ENCODE assay signal across 17 cellular contexts in genomic region chr1:32636793-32637561, GRCh38. TPM values are rescaled to one million over a fixed set of nuclear protein-coding genes. Genes with fewer than 3 reads are reported as not detected.
DNase-seq lines count a peak whose midpoint lies in the region; ATAC-seq, FAIRE-seq and TF ChIP-seq lines count a peak whose summit lies in the region.
"Had no signal": no experiment of that assay in that cellular context is flagged by ENCODE, and none has a peak within 500 bp of the region (broad histone marks: within the 10 kb centered on the region; RNA-seq: fewer than 3 reads in every experiment).

No MANE protein-coding gene starts in this region.

- H3K27me3 Mint-ChIP-seq in activated naive CD8-positive, alpha-beta T cell = no peaks in the 10 kb centered on the region
- no peaks in the 10 kb centered on the region for H3K27me3 Mint-ChIP-seq in activated naive CD8-positive, alpha-beta T cell treated with anti-CD3 and anti-CD28 coated beads, Interleukin-2, amount 50 U/mL, for 24 hours
- no peaks in the 10 kb centered on the region for H3K27me3 Mint-ChIP-seq in astrocyte (ENCODE audit: low read depth, unreplicated experiment)
- H3K27me3 Mint-ChIP-seq: central memory CD8-positive, alpha-beta T cell had no signal

- H3K36me3 Mint-ChIP-seq in activated naive CD8-positive, alpha-beta T cell = peaks cover 7% of the 10 kb centered on the region
- peaks cover 16% of the 10 kb centered on the region for H3K36me3 Mint-ChIP-seq in activated naive CD8-positive, alpha-beta T cell treated with anti-CD3 and anti-CD28 coated beads, Interleukin-2, amount 50 U/mL, for 24 hours (ENCODE audit: low read depth)
- H3K36me3 Mint-ChIP-seq in astrocyte (ENCODE audit: low read depth, unreplicated experiment) = peaks cover 7% of the 10 kb centered on the region
- peaks cover 77% of the 10 kb centered on the region for H3K36me3 Mint-ChIP-seq in stimulated activated effector memory CD8-positive, alpha-beta T cell treated with anti-CD3 and anti-CD28 coated beads, Interleukin-12 subunit alpha, Interleukin-12 subunit beta, amount 100 ng/mL, for 72 hours

- H3K4me2 ChIP-seq in astrocyte (ENCODE audit: low read length) = no peak overlapping the region

- H3K9me3 Mint-ChIP-seq in activated naive CD8-positive, alpha-beta T cell (ENCODE audit: low read depth) = no peaks in the 10 kb centered on the region
- no peaks in the 10 kb centered on the region for H3K9me3 Mint-ChIP-seq in activated naive CD8-positive, alpha-beta T cell treated with anti-CD3 and anti-CD28 coated beads, Interleukin-2, amount 50 U/mL, for 24 hours
- no peaks in the 10 kb centered on the region for H3K9me3 Mint-ChIP-seq in astrocyte (ENCODE audit: unreplicated experiment)
- H3K9me3 Mint-ChIP-seq in stimulated activated effector memory CD8-positive, alpha-beta T cell treated with anti-CD3 and anti-CD28 coated beads, Interleukin-12 subunit alpha, Interleukin-12 subunit beta, amount 100 ng/mL, for 72 hours = no peaks in the 10 kb centered on the region
- H3K9me3 Mint-ChIP-seq: central memory CD8-positive, alpha-beta T cell had no signal

- H3K27ac Mint-ChIP-seq in activated naive CD8-positive, alpha-beta T cell = peak overlapping the region; percentile 46
- no peak overlapping the region for H3K27ac Mint-ChIP-seq in activated naive CD8-positive, alpha-beta T cell treated with anti-CD3 and anti-CD28 coated beads, Interleukin-2, amount 50 U/mL, for 24 hours
- peak overlapping the region; percentile 83 for H3K27ac Mint-ChIP-seq in astrocyte (ENCODE audit: unreplicated experiment)
- peak overlapping the region; percentile 63 for H3K27ac Mint-ChIP-seq in stimulated activated effector memory CD8-positive, alpha-beta T cell treated with anti-CD3 and anti-CD28 coated beads, Interleukin-12 subunit alpha, Interleukin-12 subunit beta, amount 100 ng/mL, for 72 hours

- no peak overlapping the region for H2AFZ ChIP-seq in astrocyte (ENCODE audit: low read depth, low read length)

- peaks cover 16% of the 10 kb centered on the region for H3K4me1 Mint-ChIP-seq in activated naive CD8-positive, alpha-beta T cell (ENCODE audit: low read depth)
- H3K4me1 Mint-ChIP-seq in activated naive CD8-positive, alpha-beta T cell treated with anti-CD3 and anti-CD28 coated beads, Interleukin-2, amount 50 U/mL, for 24 hours = no peaks in the 10 kb centered on the region
- H3K4me1 Mint-ChIP-seq in astrocyte (ENCODE audit: low read depth, unreplicated experiment) = peaks cover 10% of the 10 kb centered on the region
- peaks cover 18% of the 10 kb centered on the region for H3K4me1 Mint-ChIP-seq in stimulated activated effector memory CD8-positive, alpha-beta T cell treated with anti-CD3 and anti-CD28 coated beads, Interleukin-12 subunit alpha, Interleukin-12 subunit beta, amount 100 ng/mL, for 72 hours

- no peak overlapping the region for H3K27ac ChIP-seq in astrocyte (ENCODE audit: low read depth, low read length)
- no peak overlapping the region for H3K27ac ChIP-seq in SJCRH30
- H3K27ac ChIP-seq: transverse colon had no signal

- no peak overlapping the region for H3K9ac ChIP-seq in astrocyte (ENCODE audit: low read length)

- H3K4me3 ChIP-seq in astrocyte (ENCODE audit: insufficient read depth, low read depth, low read length) (no peak overlapping the region), SJCRH30 (no peak overlapping the region)
- H3K4me3 ChIP-seq: transverse colon had no signal

- TF ChIP-seq CTCF in astrocyte (IDR thresholded peaks at IDR 0.05; ENCODE audit: insufficient read depth, low read depth, low read length) = no peak

- H3K4me1 ChIP-seq in astrocyte (ENCODE audit: insufficient read depth, low read length) (no peaks in the 10 kb centered on the region), SJCRH30 (no peaks in the 10 kb centered on the region)
- H3K4me1 ChIP-seq: transverse colon had no signal

- H3K79me2 ChIP-seq in astrocyte (ENCODE audit: insufficient read depth, low read length) = peaks cover 58% of the 10 kb centered on the region

- H3K36me3 ChIP-seq in astrocyte (ENCODE audit: insufficient read depth, low read length) (peaks cover 6% of the 10 kb centered on the region), SJCRH30 (peaks cover 25% of the 10 kb centered on the region)

- intact Hi-C loops in left colon (cut with DNase I, micrococcal nuclease) = no loop called here

- no peak for DNase-seq in activated naive CD8-positive, alpha-beta T cell treated with anti-CD3 and anti-CD28 coated beads, Interleukin-2, amount 50 U/mL, for 24 hours
- DNase-seq in astrocyte (ENCODE audit: low read depth) = peak; percentile 27
- DNase-seq in left colon = no peak
- no peak for DNase-seq in stimulated activated effector memory CD8-positive, alpha-beta T cell treated with anti-CD3 and anti-CD28 coated beads, Interleukin-12 subunit alpha, Interleukin-12 subunit beta, amount 100 ng/mL, for 72 hours (ENCODE audit: low spot score in 2 of 2)
- no peak for DNase-seq in NK-92 (lab: John Stamatoyannopoulos, UW; ENCODE audit: unreplicated experiment)
- no peak for DNase-seq in SJCRH30
- no peak for DNase-seq in NCI-H2107 treated with DMSO at 0.1 percent for 48 hours (lab: John Stamatoyannopoulos, UW; ENCODE audit: unreplicated experiment)
- DNase-seq: activated naive CD4-positive, alpha-beta T cell; hypothalamus; IMR-90; NCI-H1436 treated with DMSO at 0.1 percent for 48 hours; NCI-H524 treated with DMSO at 0.1 percent for 48 hours; posterior cingulate gyrus; SHP77 treated with DMSO at 0.1 percent for 48 hours; transverse colon had no signal

- ATAC-seq in activated naive CD8-positive, alpha-beta T cell treated with anti-CD3 and anti-CD28 coated beads, Interleukin-2, amount 50 U/mL, for 24 hours = no peak
- ATAC-seq in left colon = peak; percentile 29
- no peak for ATAC-seq in stimulated activated effector memory CD8-positive, alpha-beta T cell treated with anti-CD3 and anti-CD28 coated beads, Interleukin-12 subunit alpha, Interleukin-12 subunit beta, amount 100 ng/mL, for 72 hours

- H4K20me1 ChIP-seq in astrocyte (ENCODE audit: insufficient read depth, low read length) = peaks cover 15% of the 10 kb centered on the region

- H3K27me3 ChIP-seq in astrocyte (ENCODE audit: insufficient read depth, low read length) (no peaks in the 10 kb centered on the region), SJCRH30 (no peaks in the 10 kb centered on the region)
- H3K27me3 ChIP-seq: transverse colon had no signal

- H3K9me3 ChIP-seq in astrocyte (ENCODE audit: insufficient read depth, low read depth, low read length) (no peaks in the 10 kb centered on the region), SJCRH30 (replicated peaks) (no peaks in the 10 kb centered on the region)
- H3K9me3 ChIP-seq: transverse colon had no signal

- H3K4me3 Mint-ChIP-seq in activated naive CD8-positive, alpha-beta T cell = no peak overlapping the region
- no peak overlapping the region for H3K4me3 Mint-ChIP-seq in activated naive CD8-positive, alpha-beta T cell treated with anti-CD3 and anti-CD28 coated beads, Interleukin-2, amount 50 U/mL, for 24 hours
- H3K4me3 Mint-ChIP-seq in astrocyte (ENCODE audit: unreplicated experiment) = peak overlapping the region; percentile 2
- no peak overlapping the region for H3K4me3 Mint-ChIP-seq in stimulated activated effector memory CD8-positive, alpha-beta T cell treated with anti-CD3 and anti-CD28 coated beads, Interleukin-12 subunit alpha, Interleukin-12 subunit beta, amount 100 ng/mL, for 72 hours
- H3K4me3 Mint-ChIP-seq: central memory CD8-positive, alpha-beta T cell had no signal

- no peak for FAIRE-seq in astrocyte (lab: Jason Lieb, UNC)

RNA-seq across cellular contexts. Expression of gene ZBTB8OS, which starts 13.4 kb away (rescaled TPM):
- total RNA-seq in astrocyte (60.4 and 66.1 TPM in 2 replicates), left colon (10 to 100 TPM; 44.0 to 44.1 TPM)
- total RNA-seq in SJCRH30 (2014; rRNA removed; shearing (Covaris generic)) = 55.7 and 73.9 TPM in 2 replicates

RNA-seq across cellular contexts. Expression of gene RBBP4, which starts 14.0 kb away (rescaled TPM):
- total RNA-seq in astrocyte = 171 and 186 TPM in 2 replicates
- 100 to 1,000 TPM; 128 to 129 TPM for total RNA-seq in left colon
- 395 and 437 TPM in 2 replicates for total RNA-seq in SJCRH30 (2014; rRNA removed; shearing (Covaris generic))
